ENCODE assay signal across 22 cellular contexts in the genomic region with DNA sequence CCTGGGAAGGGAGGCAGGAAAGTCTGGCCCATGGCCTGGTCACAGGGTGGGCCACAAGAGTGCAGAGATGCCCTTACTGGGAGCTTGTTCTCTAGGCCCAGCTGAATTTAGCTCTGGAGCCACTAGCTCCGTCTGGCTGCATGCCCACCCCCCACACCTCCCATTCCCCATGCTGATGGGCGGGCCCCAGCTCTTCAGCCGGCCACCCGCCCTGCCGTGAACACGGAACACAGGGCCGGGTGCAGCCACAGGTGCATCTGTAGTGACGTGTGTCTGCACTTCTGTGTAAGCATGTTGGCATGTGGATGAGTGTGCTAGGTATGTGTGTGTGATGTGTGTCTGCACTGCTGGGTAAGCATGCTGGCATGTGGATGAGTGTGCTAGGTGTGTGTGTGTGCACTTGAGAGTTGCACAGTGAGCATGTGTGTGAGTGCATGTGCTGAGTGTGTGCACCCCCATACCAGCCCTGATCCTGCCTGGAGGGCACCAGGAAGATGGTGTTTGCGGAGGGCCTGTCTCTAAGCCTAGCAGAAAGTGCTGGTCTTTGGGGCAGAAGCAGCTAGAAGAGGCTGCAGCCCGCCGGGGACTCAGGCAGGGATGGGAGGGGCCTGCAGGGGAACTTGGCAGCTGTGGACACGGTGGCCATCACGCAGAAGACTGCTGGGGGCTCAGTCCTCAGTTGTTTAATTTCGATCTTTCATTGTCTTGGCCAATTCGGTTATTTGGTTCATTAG.
"Had no signal": no experiment of that assay in that cellular context is flagged by ENCODE, and none has a peak within 500 bp of the region (broad histone marks: within the 10 kb centered on the region; RNA-seq: fewer than 3 reads in every experiment).

No MANE protein-coding gene starts in this region.

- H3K4me1 Mint-ChIP-seq: activated naive CD8-positive, alpha-beta T cell treated with anti-CD3 and anti-CD28 coated beads, Interleukin-2, amount 10 ng/mL, durations not matched to agents 7 days and 5 days; central memory CD8-positive, alpha-beta T cell; stimulated activated memory B cell treated with anti-CD40 and anti-IgM and Interleukin-4, amounts not matched to agents 10 μg/mL and 1 μg/mL and 100 μg/mL, for 72 hours had no signal

- H3K36me3 ChIP-seq: colonic mucosa had no signal

- H3K27ac Mint-ChIP-seq: activated naive CD8-positive, alpha-beta T cell treated with anti-CD3 and anti-CD28 coated beads, Interleukin-2, amount 10 ng/mL, durations not matched to agents 7 days and 5 days; activated T-helper 1 cell treated with anti-CD3 and anti-CD28 coated beads, Interleukin-12 subunit alpha, Interleukin-12 subunit beta, Interleukin-2, Interleukin-4 antibody, amounts not matched to agents 30 ng/mL and 10 ng/mL and 1 ng/mL, durations not matched to agents 14 hours and 24 hours and 36 hours; nephron progenitor cell; progenitor cell of endocrine pancreas; stimulated activated memory B cell treated with anti-CD40 and anti-IgM and Interleukin-4, amounts not matched to agents 10 μg/mL and 1 μg/mL and 100 μg/mL, for 72 hours had no signal

- H3K27me3 ChIP-seq: body of pancreas, colonic mucosa had no signal

- H3K4me3 Mint-ChIP-seq: activated naive CD8-positive, alpha-beta T cell treated with anti-CD3 and anti-CD28 coated beads, Interleukin-2, amount 10 ng/mL, durations not matched to agents 7 days and 5 days; activated T-helper 1 cell treated with anti-CD3 and anti-CD28 coated beads, Interleukin-12 subunit alpha, Interleukin-12 subunit beta, Interleukin-2, Interleukin-4 antibody, amounts not matched to agents 30 ng/mL and 10 ng/mL and 1 ng/mL, durations not matched to agents 14 hours and 24 hours and 36 hours; central memory CD8-positive, alpha-beta T cell; nephron progenitor cell; stimulated activated memory B cell treated with anti-CD40 and anti-IgM and Interleukin-4, amounts not matched to agents 10 μg/mL and 1 μg/mL and 100 μg/mL, for 72 hours had no signal

- H3K4me1 ChIP-seq: body of pancreas, colonic mucosa had no signal

- H3K27me3 Mint-ChIP-seq: activated naive CD8-positive, alpha-beta T cell treated with anti-CD3 and anti-CD28 coated beads, Interleukin-2, amount 10 ng/mL, durations not matched to agents 7 days and 5 days; central memory CD8-positive, alpha-beta T cell; stimulated activated memory B cell treated with anti-CD40 and anti-IgM and Interleukin-4, amounts not matched to agents 10 μg/mL and 1 μg/mL and 100 μg/mL, for 72 hours had no signal

- DNase-seq: activated CD4-positive, alpha-beta T cell treated with anti-CD3 and anti-CD28 coated beads, Interleukin-2, amount 50 U/mL, for 4 hours; activated naive CD4-positive, alpha-beta T cell treated with Interleukin-2 at 50 U/mL for 16 hours; activated naive CD8-positive, alpha-beta T cell treated with anti-CD3 and anti-CD28 coated beads, Interleukin-2, amount 10 ng/mL, durations not matched to agents 7 days and 5 days; activated T-cell treated with anti-CD3 and anti-CD28 coated beads for 4 hours; amygdala; body of pancreas; colonic mucosa; foreskin melanocyte; glutamatergic neuron; hypothalamus; islet precursor cell; nephron progenitor cell; occipital lobe; stimulated activated CD4-positive, alpha-beta T cell treated with anti-CD3 and anti-CD28 coated beads, Interleukin-4, amount 100 ng/mL, for 4 hours; SW 1271; WERI-Rb-1 had no signal

- H3K36me3 Mint-ChIP-seq: activated naive CD8-positive, alpha-beta T cell treated with anti-CD3 and anti-CD28 coated beads, Interleukin-2, amount 10 ng/mL, durations not matched to agents 7 days and 5 days; stimulated activated memory B cell treated with anti-CD40 and anti-IgM and Interleukin-4, amounts not matched to agents 10 μg/mL and 1 μg/mL and 100 μg/mL, for 72 hours had no signal

- H3K9me3 Mint-ChIP-seq: activated naive CD8-positive, alpha-beta T cell treated with anti-CD3 and anti-CD28 coated beads, Interleukin-2, amount 10 ng/mL, durations not matched to agents 7 days and 5 days; activated T-helper 1 cell treated with anti-CD3 and anti-CD28 coated beads, Interleukin-12 subunit alpha, Interleukin-12 subunit beta, Interleukin-2, Interleukin-4 antibody, amounts not matched to agents 30 ng/mL and 10 ng/mL and 1 ng/mL, durations not matched to agents 14 hours and 24 hours and 36 hours; central memory CD8-positive, alpha-beta T cell; nephron progenitor cell; stimulated activated memory B cell treated with anti-CD40 and anti-IgM and Interleukin-4, amounts not matched to agents 10 μg/mL and 1 μg/mL and 100 μg/mL, for 72 hours had no signal

- H3K4me3 ChIP-seq: body of pancreas, colonic mucosa, smooth muscle cell had no signal

- H3K27ac ChIP-seq: body of pancreas, colonic mucosa, WERI-Rb-1 had no signal

- H3K9me3 ChIP-seq: body of pancreas, colonic mucosa had no signal

- H3K4me2 ChIP-seq: smooth muscle cell had no signal

- ATAC-seq: body of pancreas; left lobe of liver; stimulated activated memory B cell treated with anti-CD40 and anti-IgM and Interleukin-4, amounts not matched to agents 10 μg/mL and 1 μg/mL and 100 μg/mL, for 72 hours had no signal
